ENCODE assay signal across 10 cellular contexts in genomic region chr20:47032969-47033578, GRCh38.
"Had no signal": no experiment of that assay in that cellular context is flagged by ENCODE, and none has a peak within 500 bp of the region (broad histone marks: within the 10 kb centered on the region; RNA-seq: fewer than 3 reads in every experiment).

No MANE protein-coding gene starts in this region.

- H3K9me3 ChIP-seq: thyroid gland had no signal

- H3K4me3 ChIP-seq: cardiac muscle cell, lung, thyroid gland had no signal

- DNase-seq: activated CD4-positive, alpha-beta memory T cell treated with anti-CD3 and anti-CD28 coated beads, Interleukin-2, amount 10 ng/mL, durations not matched to agents 7 days and 5 days; activated CD4-positive, alpha-beta T cell treated with anti-CD3 and anti-CD28 coated beads for 4 hours; activated naive CD4-positive, alpha-beta T cell treated with anti-CD3 and anti-CD28 coated beads, Interleukin-2, amount 50 U/mL, for 16 hours; activated T-cell treated with anti-CD3 and anti-CD28 coated beads, Interleukin-2, amount 50 U/mL, for 24 hours; foreskin fibroblast; stimulated activated CD4-positive, alpha-beta T cell treated with anti-CD3 and anti-CD28 coated beads, Interleukin-2, amount 100 ng/mL, for 48 hours; thyroid gland had no signal

- H3K36me3 ChIP-seq: cardiac muscle cell, thyroid gland had no signal

- H3K27ac ChIP-seq: cardiac muscle cell, thyroid gland had no signal

- ATAC-seq: stimulated activated memory B cell treated with anti-CD40 and anti-IgM and Interleukin-4, amounts not matched to agents 10 μg/mL and 1 μg/mL and 100 μg/mL, for 72 hours had no signal

- H3K27me3 ChIP-seq: cardiac muscle cell, thyroid gland had no signal
